8 cellular contexts compared by ENCODE assay signal in the genomic region with DNA sequence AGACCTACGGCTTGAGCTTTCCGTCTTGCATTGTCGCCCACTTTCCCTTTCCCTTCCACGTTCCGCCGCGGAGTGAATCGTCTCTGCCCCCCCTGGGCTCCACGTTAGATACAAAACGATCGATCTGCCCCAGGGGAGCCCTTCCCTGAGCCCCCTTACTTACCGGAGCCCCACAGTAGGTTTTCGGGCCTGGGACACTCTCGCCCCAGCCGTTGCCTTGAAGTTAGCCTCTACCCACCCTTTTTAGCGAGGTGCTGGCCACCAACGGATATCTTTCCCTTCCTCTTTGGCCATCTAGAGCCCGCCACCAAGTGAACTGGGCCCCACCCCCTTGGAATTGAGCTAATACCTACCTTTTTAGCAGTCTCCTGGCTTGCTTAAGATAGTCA. TPM values are rescaled to one million over a fixed set of nuclear protein-coding genes. Genes with fewer than 3 reads are reported as not detected.
A peak's percentile ranks its signal among the peaks of the same experiment; 100 is the strongest.
DNase-seq lines count a peak whose midpoint lies in the region; ATAC-seq lines count a peak whose summit lies in the region.

No MANE protein-coding gene starts in this region.

- peak; percentile 24 for DNase-seq in activated CD4-positive, CD25-positive, alpha-beta regulatory T cell treated with anti-CD3 and anti-CD28 coated beads, Interleukin-2, amount 50 U/mL, for 16 hours (ENCODE audit: low read depth, low spot score)
- DNase-seq in activated CD4-positive, CD25-positive, alpha-beta regulatory T cell treated with anti-CD3 and anti-CD28 coated beads, Interleukin-2, amount 50 U/mL, for 72 hours = no peak
- peak; percentile 3 for DNase-seq in NCI-H460 (ENCODE audit: extremely low read depth, low read depth)
- peak; percentile 19 for DNase-seq in dedifferentiated amniotic fluid mesenchymal stem cell (ENCODE audit: extremely low spot score)
- peak; percentile 39 to 41 for DNase-seq in lung microvascular endothelial cell (ENCODE audit: low read depth in 2 of 2)
- DNase-seq in putamen (ENCODE audit: low spot score) = no peak
- no peak for DNase-seq in activated CD4-positive, alpha-beta T cell treated with anti-CD3 and anti-CD28 coated beads, Interleukin-2, amount 50 U/mL, for 1 hour

- ATAC-seq in HG02610 (IDR thresholded peaks at IDR 0.05; ENCODE audit: unreplicated experiment) = peak; percentile 7

RNA-seq across cellular contexts. Expression of gene RBM25, which starts 0.6 kb away (rescaled TPM):
- 30.0 and 35.0 TPM in 2 replicates for total RNA-seq in NCI-H460 (2014; rRNA removed; shearing (Covaris generic))
- polyA plus RNA-seq in NCI-H460 (2014; cell fraction: nucleus; rRNA removed) = 119 and 148 TPM in 2 replicates
- total RNA-seq in lung microvascular endothelial cell = 15.3 and 16.7 TPM in 2 replicates

RNA-seq across cellular contexts. Expression of gene ZFYVE1, which starts 32.0 kb away (rescaled TPM):
- 4.3 and 5.8 TPM in 2 replicates for total RNA-seq in NCI-H460 (2014; rRNA removed; shearing (Covaris generic))
- 2.8 and 3.3 TPM in 2 replicates for polyA plus RNA-seq in NCI-H460 (2014; cell fraction: nucleus; rRNA removed)
- total RNA-seq in lung microvascular endothelial cell = 12.4 and 16.9 TPM in 2 replicates

Comparison
In these comparisons a context has a peak if more than half of its experiments do, and no peak if none do; other contexts are left out.
1. DNase-seq: peak in activated CD4-positive, CD25-positive, alpha-beta regulatory T cell treated with anti-CD3 and anti-CD28 coated beads, Interleukin-2, amount 50 U/mL, for 16 hours (single experiment), NCI-H460 (single experiment), dedifferentiated amniotic fluid mesenchymal stem cell (single experiment) and lung microvascular endothelial cell (2 of 2); none in activated CD4-positive, CD25-positive, alpha-beta regulatory T cell treated with anti-CD3 and anti-CD28 coated beads, Interleukin-2, amount 50 U/mL, for 72 hours (single experiment), putamen (single experiment) and activated CD4-positive, alpha-beta T cell treated with anti-CD3 and anti-CD28 coated beads, Interleukin-2, amount 50 U/mL, for 1 hour (single experiment).